8 cellular contexts compared by ENCODE assay signal in the genomic region with DNA sequence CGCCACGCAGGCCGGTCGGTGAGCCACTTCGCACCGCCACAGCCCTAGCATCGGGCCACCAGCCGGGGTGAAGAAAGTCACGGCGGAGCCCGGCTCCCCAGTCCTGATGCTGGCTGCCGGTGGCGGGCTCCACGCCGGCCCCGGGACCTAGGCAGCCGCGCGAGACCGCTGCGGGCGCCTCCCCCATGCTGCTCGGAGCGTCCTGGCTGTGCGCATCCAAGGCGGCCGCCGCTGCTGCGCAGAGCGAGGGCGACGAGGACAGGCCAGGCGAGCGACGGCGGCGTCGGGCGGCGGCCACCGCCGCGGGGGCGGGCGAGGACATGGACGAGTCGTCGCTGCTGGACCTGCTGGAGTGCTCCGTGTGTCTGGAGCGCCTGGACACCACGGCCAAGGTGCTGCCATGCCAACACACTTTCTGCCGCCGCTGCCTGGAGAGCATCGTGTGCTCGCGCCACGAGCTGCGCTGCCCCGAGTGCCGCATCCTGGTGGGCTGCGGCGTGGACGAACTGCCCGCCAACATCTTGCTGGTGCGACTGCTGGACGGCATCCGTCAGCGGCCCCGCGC. TPM values are rescaled to one million over a fixed set of nuclear protein-coding genes. Genes with fewer than 3 reads are reported as not detected.
DNase-seq lines count a peak whose midpoint lies in the region; ATAC-seq, FAIRE-seq and TF ChIP-seq lines count a peak whose summit lies in the region.

No MANE protein-coding gene starts in this region.

- DNase-seq in AG20443 (ENCODE audit: low spot score) (peak; percentile 71), HAP-1 (ENCODE audit: low spot score in 2 of 2) (no peak), esophagus squamous epithelium (lab: John Stamatoyannopoulos, UW) (no peak), naive B cell (peak; percentile 26), urothelium cell line (ENCODE audit: low spot score) (peak; percentile 64)
- DNase-seq in activated CD4-positive, alpha-beta T cell treated with anti-CD3 and anti-CD28 coated beads for 36 hours = peak; percentile 62

- H3K9me3 ChIP-seq in HAP-1 = no peaks in the 10 kb centered on the region
- H3K9me3 ChIP-seq in esophagus squamous epithelium = no peaks in the 10 kb centered on the region

- H3K4me1 Mint-ChIP-seq in activated CD4-positive, alpha-beta T cell treated with anti-CD3 and anti-CD28 coated beads for 36 hours = peaks cover 37% of the 10 kb centered on the region
- peaks cover 6 to 27% (median 24%) of the 10 kb centered on the region in 3 donors for H3K4me1 Mint-ChIP-seq in naive B cell

- H3K36me3 Mint-ChIP-seq in activated CD4-positive, alpha-beta T cell treated with anti-CD3 and anti-CD28 coated beads for 36 hours (ENCODE audit: low read depth) = peaks cover 3% of the 10 kb centered on the region
- no peaks in the 10 kb centered on the region for H3K36me3 Mint-ChIP-seq in naive B cell

- H3K4me3 Mint-ChIP-seq in activated CD4-positive, alpha-beta T cell treated with anti-CD3 and anti-CD28 coated beads for 36 hours = peak overlapping the region; percentile 76
- peak overlapping the region in 7 of 8 donors; percentile 25 to 94 (median 80) for H3K4me3 Mint-ChIP-seq in naive B cell

- H3K4me1 ChIP-seq in HAP-1 = no peaks in the 10 kb centered on the region
- peaks cover 15 to 65% (median 16%) of the 10 kb centered on the region in 3 donors for H3K4me1 ChIP-seq in esophagus squamous epithelium

- in situ Hi-C loops in HAP-1 (cut with MboI; ENCODE audit: low sequenced_read_pairs) = loop anchor here (5.0 kb wide), 1 partner anchor 378 kb away; no protein-coding TSS in a partner anchor

- TF ChIP-seq POLR2A in esophagus squamous epithelium (IDR thresholded peaks at IDR 0.05) = no peak

- intact Hi-C loops in activated CD4-positive, alpha-beta T cell treated with anti-CD3 and anti-CD28 coated beads for 36 hours (cut with DNase I, micrococcal nuclease) = loop anchor here (2.0 to 5.0 kb wide), 7 partner anchors 83 to 483 kb away; a partner anchor contains a TSS
- intact Hi-C loops in esophagus squamous epithelium (cut with DNase I) = loop anchor here (5.0 kb wide), 1 partner anchor 383 kb away; no protein-coding TSS in a partner anchor

- H3K36me3 ChIP-seq in HAP-1 (replicated peaks) = no peaks in the 10 kb centered on the region
- H3K36me3 ChIP-seq in esophagus squamous epithelium = no peaks in the 10 kb centered on the region

- CTCF ChIA-PET in activated CD4-positive, alpha-beta T cell treated with anti-CD3 and anti-CD28 coated beads for 36 hours (lab: Charles Lee) = interaction anchor here (0.7 to 1.1 kb wide), 4 partner anchors 21 to 352 kb away, joined by 3 read pairs; no protein-coding TSS in a partner anchor

- no peak for TF ChIP-seq CTCF in esophagus squamous epithelium (IDR thresholded peaks at IDR 0.05)

- peaks cover 32% of the 10 kb centered on the region for H3K27me3 ChIP-seq in HAP-1 (ENCODE audit: low read depth)
- H3K27me3 ChIP-seq in esophagus squamous epithelium = peaks cover 0 to 31% (median 0%) of the 10 kb centered on the region in 4 donors

- WGBS in esophagus squamous epithelium, 2 donors = 0% methylated on average over 8 of the region's 70 CpGs; no CpG with 5 or more reads in 1 of the 2 donors

- no peaks in the 10 kb centered on the region for H3K9me3 Mint-ChIP-seq in activated CD4-positive, alpha-beta T cell treated with anti-CD3 and anti-CD28 coated beads for 36 hours (ENCODE audit: low read depth)
- H3K9me3 Mint-ChIP-seq in naive B cell = no peaks in the 10 kb centered on the region

- ATAC-seq in activated CD4-positive, alpha-beta T cell treated with anti-CD3 and anti-CD28 coated beads for 36 hours = peak; percentile 48
- ATAC-seq in naive B cell (ENCODE audit: low read depth in 2 of 2) (peak; percentile 41 to 42), GM19324 (IDR thresholded peaks at IDR 0.05; ENCODE audit: low FRiP score, unreplicated experiment) (no peak), HG03565 (IDR thresholded peaks at IDR 0.05; ENCODE audit: unreplicated experiment) (no peak)

- H3K27ac Mint-ChIP-seq in activated CD4-positive, alpha-beta T cell treated with anti-CD3 and anti-CD28 coated beads for 36 hours = no peak overlapping the region
- H3K27ac Mint-ChIP-seq in naive B cell = no peak overlapping the region

- H3K27me3 Mint-ChIP-seq in activated CD4-positive, alpha-beta T cell treated with anti-CD3 and anti-CD28 coated beads for 36 hours = peaks cover 18% of the 10 kb centered on the region
- peaks cover 6 to 41% (median 21%) of the 10 kb centered on the region in 3 donors for H3K27me3 Mint-ChIP-seq in naive B cell

- POLR2A ChIA-PET in activated CD4-positive, alpha-beta T cell treated with anti-CD3 and anti-CD28 coated beads for 36 hours (lab: Charles Lee) = no interaction called here

- peak overlapping the region; percentile 72 to 89 (median 74) for H3K27ac ChIP-seq in esophagus squamous epithelium

- peak; percentile 89 for FAIRE-seq in urothelium cell line (lab: Jason Lieb, UNC)

- peak overlapping the region; percentile 6; the same call in 1 of the 2 replicates for H3K4me3 ChIP-seq in HAP-1
- H3K4me3 ChIP-seq in esophagus squamous epithelium = peak overlapping the region; percentile 61 to 84 (median 71)

RNA-seq across cellular contexts. Expression of a gene that starts 0.4 kb away (rescaled TPM):
- total RNA-seq in activated CD4-positive, alpha-beta T cell treated with anti-CD3 and anti-CD28 coated beads for 36 hours = 1 to 10 TPM; 1.4 TPM
- 1 to 10 TPM; 2.4 to 5.5 (median 2.9) TPM for total RNA-seq in esophagus squamous epithelium
- under 1 TPM in 5 of 6 donors, not detected in 1; 0.05 to 0.76 (median 0.64) TPM for polyA plus RNA-seq in naive B cell (ENCODE audit: low read depth in 6 of 6)

Comparison
In these comparisons a context has a peak if more than half of its experiments do, and no peak if none do; other contexts are left out.
1. DNase-seq: peak in AG20443 (single experiment), activated CD4-positive, alpha-beta T cell treated with anti-CD3 and anti-CD28 coated beads for 36 hours (single experiment), naive B cell (single experiment) and urothelium cell line (single experiment); none in HAP-1 (0 of 2) and esophagus squamous epithelium (single experiment).
2. ATAC-seq: peak in activated CD4-positive, alpha-beta T cell treated with anti-CD3 and anti-CD28 coated beads for 36 hours (single experiment) and naive B cell (2 of 2); none in GM19324 (single experiment) and HG03565 (single experiment).